9 cellular contexts compared by ENCODE assay signal in the genomic region with DNA sequence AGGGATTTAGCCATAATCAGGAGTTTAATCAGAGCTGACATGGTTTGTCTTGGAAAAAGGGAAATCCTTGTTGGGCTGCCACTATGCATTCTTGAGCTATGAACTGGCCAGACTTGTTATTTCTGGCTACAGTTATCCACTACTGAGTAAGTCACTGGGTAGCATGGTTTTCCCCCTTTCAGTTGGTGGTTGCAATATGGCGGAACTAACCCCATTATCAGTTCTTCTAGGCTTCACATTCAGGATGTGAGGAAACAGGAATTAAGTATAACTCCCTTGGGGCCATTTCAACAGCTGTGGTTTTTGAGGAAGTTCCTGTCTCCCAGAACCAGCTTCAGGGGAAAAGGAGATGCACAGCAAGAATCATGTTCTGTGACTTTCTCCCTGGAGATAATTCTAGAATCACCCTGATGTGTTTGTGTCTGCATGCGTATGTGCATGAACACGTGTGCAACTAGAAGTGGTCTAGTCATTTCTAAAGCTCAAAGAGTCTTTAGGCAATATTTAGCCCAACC.
DNase-seq lines count a peak whose midpoint lies in the region; ATAC-seq and TF ChIP-seq lines count a peak whose summit lies in the region.
"Had no signal": no experiment of that assay in that cellular context is flagged by ENCODE, and none has a peak within 500 bp of the region (broad histone marks: within the 10 kb centered on the region; RNA-seq: fewer than 3 reads in every experiment).

No MANE protein-coding gene starts in this region.

- no peaks in the 10 kb centered on the region for H3K9me3 ChIP-seq in PC-3 (ENCODE audit: low read length)

- no peak for TF ChIP-seq CTCF in PC-3 (conservative IDR thresholded peaks at IDR 0.05; ENCODE audit: low read depth, low read length)
- no peak for TF ChIP-seq CTCF in foreskin fibroblast (IDR thresholded peaks at IDR 0.05; ENCODE audit: low read depth, low read length)

- H3K4me3 ChIP-seq in PC-3 (ENCODE audit: low read length) (no peak overlapping the region), foreskin fibroblast (ENCODE audit: low read depth in 1 of 2, low read length in 2 of 2) (no peak overlapping the region)

- peak; percentile 81 for DNase-seq in AG20443 (ENCODE audit: low spot score)
- DNase-seq in PC-3 = peak; percentile 74
- peak; percentile 93 to 94 for DNase-seq in foreskin fibroblast
- DNase-seq in NCI-H510A treated with DMSO at 0.1 percent for 48 hours (lab: John Stamatoyannopoulos, UW) = no peak
- DNase-seq in T-helper 1 cell = no peak
- DNase-seq: small intestine had no signal

- peak overlapping the region; percentile 25; the same call in 1 of the 2 replicates for H3K4me2 ChIP-seq in PC-3 (ENCODE audit: low read length)

- CTCF ChIA-PET in PC-3 (lab: Charles Lee) = no interaction called here

- H3K9ac ChIP-seq in PC-3 (ENCODE audit: low read length) = no peak overlapping the region; the same call in 1 of the 2 replicates

- intact Hi-C loops in PC-3 (cut with micrococcal nuclease) = no loop called here

- H3K79me2 ChIP-seq in PC-3 (ENCODE audit: low read length) = no peaks in the 10 kb centered on the region

- BruUV-seq in PC-3 (replicated peaks; lab: Mats Ljungman, UMichigan) = no TSS peak

- POLR2A ChIA-PET in PC-3 (lab: Charles Lee; ENCODE audit: unreplicated experiment) = no interaction called here

- no peaks in the 10 kb centered on the region for H3K27me3 ChIP-seq in PC-3 (ENCODE audit: low read length)

- no peaks in the 10 kb centered on the region for H3F3A ChIP-seq in PC-3 (ENCODE audit: low read length, unreplicated experiment)

- peaks cover 55% of the 10 kb centered on the region for H3K4me1 ChIP-seq in PC-3 (ENCODE audit: insufficient read depth, low read length)

- no peaks in the 10 kb centered on the region for H3K9me2 ChIP-seq in PC-3 (replicated peaks; ENCODE audit: low read length)

- H3K27ac ChIP-seq in PC-3 (ENCODE audit: low read length) = peak overlapping the region; percentile 76

- H3K36me3 ChIP-seq in PC-3 (ENCODE audit: low read depth, low read length) = no peaks in the 10 kb centered on the region

- H2AFZ ChIP-seq in PC-3 (ENCODE audit: low read length) = peak overlapping the region; percentile 50; the same call in 1 of the 2 replicates

- H4K20me1 ChIP-seq in PC-3 (ENCODE audit: low read length) = no peaks in the 10 kb centered on the region

- peak; percentile 37 for ATAC-seq in GM21447 (IDR thresholded peaks at IDR 0.05; ENCODE audit: unreplicated experiment)
- ATAC-seq in PC-3 = peak; percentile 26; the same call in 1 of the 2 replicates
- ATAC-seq in HG02763 (IDR thresholded peaks at IDR 0.05; ENCODE audit: unreplicated experiment) = no peak
- ATAC-seq in HG02623 (IDR thresholded peaks at IDR 0.05; ENCODE audit: unreplicated experiment) = no peak

Comparison
In these comparisons a context has a peak if more than half of its experiments do, and no peak if none do; other contexts are left out.
1. DNase-seq: peak in AG20443 (single experiment), PC-3 (single experiment) and foreskin fibroblast (2 of 2); none in NCI-H510A treated with DMSO at 0.1 percent for 48 hours (single experiment) and T-helper 1 cell (0 of 5).
2. ATAC-seq: peak in GM21447 (single experiment) and PC-3 (single experiment); none in HG02763 (single experiment) and HG02623 (single experiment).